ENCODE assay signal across 12 cellular contexts in the genomic region with DNA sequence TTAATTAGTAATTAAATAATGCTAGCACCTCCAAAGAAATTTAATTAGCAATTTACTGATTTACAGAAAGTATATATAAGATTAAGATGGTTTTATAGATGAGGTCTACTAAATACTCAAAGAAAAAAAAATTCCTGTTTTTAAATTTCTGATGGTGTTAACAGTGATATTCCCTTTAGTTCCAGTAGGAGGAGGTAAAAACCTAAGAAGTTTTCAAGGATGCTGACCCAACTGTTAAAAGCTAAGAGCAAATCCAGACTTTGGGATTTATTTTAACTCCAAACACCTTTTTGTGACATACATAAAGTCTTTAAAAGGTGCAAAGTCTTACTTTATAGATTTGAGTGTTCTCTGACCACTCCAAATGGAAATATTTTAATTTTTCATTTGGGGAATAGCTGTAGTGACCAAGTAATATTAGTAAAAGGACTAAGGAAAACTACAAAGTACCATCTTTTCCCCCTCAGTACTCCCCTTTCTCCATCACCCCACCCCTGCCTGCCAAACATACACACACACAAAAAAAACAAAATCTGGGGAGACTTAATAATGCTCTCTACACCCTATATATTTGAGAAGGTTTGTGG. TPM values are rescaled to one million over a fixed set of nuclear protein-coding genes. Genes with fewer than 3 reads are reported as not detected.
DNase-seq lines count a peak whose midpoint lies in the region; ATAC-seq and TF ChIP-seq lines count a peak whose summit lies in the region.
"Had no signal": no experiment of that assay in that cellular context is flagged by ENCODE, and none has a peak within 500 bp of the region (broad histone marks: within the 10 kb centered on the region; RNA-seq: fewer than 3 reads in every experiment).

No MANE protein-coding gene starts in this region.

- H3K36me3 ChIP-seq in esophagus squamous epithelium (no peaks in the 10 kb centered on the region), prostate gland (no peaks in the 10 kb centered on the region)

- CTCF ChIA-PET in RWPE1 (lab: Yijun Ruan, JAX) = interaction anchor here (0.6 to 1.2 kb wide), 6 partner anchors 280 to 1291 kb away, joined by 3 to 5 read pairs (median 3); no protein-coding TSS in a partner anchor

- POLR2A ChIA-PET in RWPE1 (lab: Yijun Ruan, JAX; ENCODE audit: low non-redundant PET) = no interaction called here

- no peaks in the 10 kb centered on the region for H3K4me1 ChIP-seq in esophagus squamous epithelium
- H3K4me1 ChIP-seq in prostate gland (replicated peaks) = no peaks in the 10 kb centered on the region

- ATAC-seq in HG02973 (IDR thresholded peaks at IDR 0.05; ENCODE audit: unreplicated experiment) = no peak
- ATAC-seq: activated CD4-positive, CD25-positive, alpha-beta regulatory T cell treated with anti-CD3 and anti-CD28 coated beads, Interleukin-2, amount 50 U/mL, for 24 hours; left cardiac atrium had no signal

- peaks cover 0 to 3% (median 0%) of the 10 kb centered on the region in 4 donors for H3K27me3 ChIP-seq in esophagus squamous epithelium
- H3K27me3 ChIP-seq in prostate gland (replicated peaks; ENCODE audit: insufficient read depth) = no peaks in the 10 kb centered on the region

- peak; percentile 22 for DNase-seq in H4 (ENCODE audit: low spot score)
- DNase-seq in RWPE1 (ENCODE audit: low spot score) = no peak
- DNase-seq in esophagus squamous epithelium (lab: John Stamatoyannopoulos, UW) = no peak
- no peak for DNase-seq in prostate gland (ENCODE audit: low spot score)
- no peak for DNase-seq in NCI-H2029 (lab: John Stamatoyannopoulos, UW)
- no peak for DNase-seq in SW480 (ENCODE audit: low spot score)
- DNase-seq in GDM1 (lab: John Stamatoyannopoulos, UW) = no peak
- DNase-seq: aorta, left cardiac atrium, NCI-H2227 treated with DMSO at 0.1 percent for 48 hours had no signal

- TF ChIP-seq POLR2A in esophagus squamous epithelium (IDR thresholded peaks at IDR 0.05) = no peak
- TF ChIP-seq POLR2A in prostate gland (IDR thresholded peaks at IDR 0.05) = no peak

- H3K4me3 ChIP-seq in esophagus squamous epithelium (no peak overlapping the region), prostate gland (no peak overlapping the region)

- H3K27ac ChIP-seq in RWPE1 = no peak overlapping the region
- H3K27ac ChIP-seq in esophagus squamous epithelium = no peak overlapping the region
- no peak overlapping the region for H3K27ac ChIP-seq in prostate gland

- intact Hi-C loops in esophagus squamous epithelium (cut with DNase I) = no loop called here
- intact Hi-C loops in prostate gland (cut with DNase I) = no loop called here

- peak; percentile 17; the same call in 1 of the 2 replicates for TF ChIP-seq CTCF in RWPE1 (conservative IDR thresholded peaks at IDR 0.05; ENCODE audit: low read depth)
- peak in 4 of 6 experiments; percentile 16 to 53 (median 24) for TF ChIP-seq CTCF in esophagus squamous epithelium (IDR thresholded peaks at IDR 0.05)
- peak in 3 of 4 experiments; percentile 29 to 59 (median 54) for TF ChIP-seq CTCF in prostate gland (IDR thresholded peaks at IDR 0.05)

- no peaks in the 10 kb centered on the region for H3K9me3 ChIP-seq in esophagus squamous epithelium
- no peaks in the 10 kb centered on the region for H3K9me3 ChIP-seq in prostate gland

RNA-seq across cellular contexts. Expression of gene CSN1S1, which starts 34.2 kb away (rescaled TPM):
- total RNA-seq in H4 (2014; rRNA removed; shearing (Covaris generic)) = not detected in 2 replicates
- total RNA-seq in esophagus squamous epithelium (not detected), prostate gland (1 to 10 TPM in 1 of 2 donors, not detected in 1; 1.4 TPM)

RNA-seq across cellular contexts. Expression of gene SULT1E1, which starts 36.7 kb away (rescaled TPM):
- total RNA-seq in H4 (2014; rRNA removed; shearing (Covaris generic)) = 1.6 and 3.1 TPM in 2 replicates
- total RNA-seq in esophagus squamous epithelium (10 to 100 TPM in 1 of 4 donors, under 1 TPM in 1, not detected in 2; 0.61 to 13.5 TPM), prostate gland (under 1 TPM in 1 of 2 donors, not detected in 1; 0.41 TPM)
- total RNA-seq: aorta, left cardiac atrium had no signal
